ENCODE assay signal across 1 cellular context in genomic region chr1:43548285-43549271, GRCh38.
TF ChIP-seq lines count a peak whose summit lies in the region.

No MANE protein-coding gene starts in this region.

TF ChIP-seq in K562, 482 proteins besides CTCF, POLR2A, EP300 and RAD21 (continued from another document):
- no peak for TF ChIP-seq CEBPG (CRISPR knock-in tag; IDR thresholded peaks at IDR 0.05)
- TF ChIP-seq CEBPG (tag; conservative IDR thresholded peaks at IDR 0.05 in 1 of 2, IDR thresholded peaks at IDR 0.05 in 1 of 2) = peak; percentile 40 to 51; a peak in 2 of 4 replicates
- no peak for TF ChIP-seq ZC3H4 (CRISPR knock-in tag; IDR thresholded peaks at IDR 0.05; ENCODE audit: borderline replicate concordance)
- TF ChIP-seq SUPT5H (IDR thresholded peaks at IDR 0.05) = no peak
- TF ChIP-seq BRD9 (IDR thresholded peaks at IDR 0.05; ENCODE audit: low read depth, partially characterized antibody) = no peak
- TF ChIP-seq TRIM28 (IDR thresholded peaks at IDR 0.05) = no peak
- no peak for TF ChIP-seq E2F1 (CRISPR knock-in tag; IDR thresholded peaks at IDR 0.05)
- no peak for TF ChIP-seq ZNF740 (CRISPR knock-in tag; IDR thresholded peaks at IDR 0.05)
- no peak for TF ChIP-seq ZNF740 (tag; IDR thresholded peaks at IDR 0.05)
- TF ChIP-seq CEBPB (tag; IDR thresholded peaks at IDR 0.05) = peak; percentile 79
